Comparison of ENCODE assay signal across 19 cellular contexts in the genomic region with DNA sequence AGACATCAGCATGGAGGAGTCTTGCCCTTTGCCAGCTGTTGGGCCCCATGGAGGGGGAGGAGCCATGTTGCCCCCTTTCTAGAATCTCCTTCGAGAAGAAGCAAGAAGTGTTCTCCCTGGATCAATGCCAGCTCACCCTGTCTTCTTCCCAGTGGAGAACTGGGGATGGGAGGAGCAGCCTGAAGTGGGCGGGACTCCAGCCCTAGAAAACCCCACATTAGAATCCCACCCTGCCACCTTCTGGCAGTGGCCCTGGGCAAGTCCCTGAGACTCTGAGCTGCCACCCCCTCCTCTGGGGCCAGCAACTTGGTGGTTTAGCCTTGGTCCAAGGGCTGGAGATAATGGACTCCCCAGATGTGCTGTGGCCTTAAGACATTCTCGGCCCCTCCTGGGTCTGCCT. TPM values are rescaled to one million over a fixed set of nuclear protein-coding genes. Genes with fewer than 3 reads are reported as not detected.
DNase-seq lines count a peak whose midpoint lies in the region; ATAC-seq, FAIRE-seq and TF ChIP-seq lines count a peak whose summit lies in the region.
"Had no signal": no experiment of that assay in that cellular context is flagged by ENCODE, and none has a peak within 500 bp of the region (broad histone marks: within the 10 kb centered on the region; RNA-seq: fewer than 3 reads in every experiment).

No MANE protein-coding gene starts in this region.

- no peaks in the 10 kb centered on the region for H3K9me2 ChIP-seq in GM23338 (ENCODE audit: insufficient read depth)

- no peak for FAIRE-seq in H1 (lab: Jason Lieb, UNC)
- FAIRE-seq: A549, D721Med, GM12878, GM18507 had no signal

- H4K5ac ChIP-seq in H9 (ENCODE audit: insufficient read length, low read depth, low read length) (no peak overlapping the region), H1 (ENCODE audit: insufficient read length, low read depth, low read length) (no peak overlapping the region)

- H3K27ac Mint-ChIP-seq in GM23338 = no peak overlapping the region
- no peak overlapping the region for H3K27ac Mint-ChIP-seq in H9
- no peak overlapping the region for H3K27ac Mint-ChIP-seq in neural progenitor cell
- H3K27ac Mint-ChIP-seq in T-cell = no peak overlapping the region
- H3K27ac Mint-ChIP-seq: CD14-positive monocyte; CD8-positive, alpha-beta T cell had no signal

- peaks cover 31% of the 10 kb centered on the region; the same call in 1 of the 2 replicates for H3K27me3 ChIP-seq in GM23338 (ENCODE audit: insufficient read depth)
- H3K27me3 ChIP-seq in H9 (ENCODE audit: insufficient read depth, low read length) = peaks cover 2% of the 10 kb centered on the region; the same call in 1 of the 2 replicates
- peaks cover 0 to 23% (median 11%) of the 10 kb centered on the region in 4 experiments; a peak in 6 of 7 replicates for H3K27me3 ChIP-seq in H1 (replicated peaks in 1 of 4; ENCODE audit: control insufficient read depth in 3 of 4, extremely low read depth in 1 of 4, insufficient read depth in 3 of 4, low read length in 3 of 4)
- H3K27me3 ChIP-seq in neural progenitor cell = peaks cover 40% of the 10 kb centered on the region

- H3K9me3 ChIP-seq in H9 (ENCODE audit: control insufficient read depth, low read depth, low read length) (no peaks in the 10 kb centered on the region), H1 (ENCODE audit: insufficient read depth in 2 of 2, low read depth in 1 of 2, low read length in 1 of 2) (0 out of 4 replicates have a peak, but pooled peaks cover 0 to 2% of the 10 kb centered on the region in 2 experiments), neural progenitor cell (ENCODE audit: low read depth) (no peaks in the 10 kb centered on the region)
- H3K9me3 ChIP-seq: A549 had no signal

- H3K36me3 Mint-ChIP-seq in GM23338 (ENCODE audit: low read depth) = no peaks in the 10 kb centered on the region
- peaks cover 0 to 4% (median 0%) of the 10 kb centered on the region in 3 experiments; a peak in 1 of 7 replicates for H3K36me3 Mint-ChIP-seq in H9 (ENCODE audit: insufficient read depth in 1 of 3, low read depth in 3 of 3)
- peaks cover 1% of the 10 kb centered on the region for H3K36me3 Mint-ChIP-seq in neural progenitor cell
- H3K36me3 Mint-ChIP-seq in T-cell = no peaks in the 10 kb centered on the region
- H3K36me3 Mint-ChIP-seq: CD14-positive monocyte; CD8-positive, alpha-beta T cell had no signal

- H3K4ac ChIP-seq in H9 (ENCODE audit: low read depth, low read length) (no peak overlapping the region), H1 (replicated peaks; ENCODE audit: insufficient read length, low read depth, low read length) (no peak overlapping the region)

- H2BK5ac ChIP-seq in H9 (ENCODE audit: insufficient read length, low read length) (no peak overlapping the region), H1 (ENCODE audit: low read depth, low read length) (no peak overlapping the region)

- CTCF ChIA-PET in H1 (lab: Charles Lee; ENCODE audit: partially characterized antibody) (interaction anchor here (0.6 to 12.3 kb wide), 28 partner anchors 8 to 1316 kb away, joined by 3 to 207 read pairs (median 6); no protein-coding TSS in a partner anchor), T-cell (lab: Charles Lee) (interaction anchor here in 1 of 2 donors (1.8 kb wide), 1 partner anchor 86 kb away, joined by 16 read pairs; no protein-coding TSS in a partner anchor)

- H3K79me2 ChIP-seq in GM23338 (replicated peaks; ENCODE audit: insufficient read depth) = no peaks in the 10 kb centered on the region
- H3K79me2 ChIP-seq in H9 (ENCODE audit: insufficient read depth, low read length) = no peaks in the 10 kb centered on the region
- no peaks in the 10 kb centered on the region for H3K79me2 ChIP-seq in H1 (ENCODE audit: control insufficient read depth in 1 of 2, insufficient read depth in 2 of 2, low read length in 2 of 2)
- no peaks in the 10 kb centered on the region for H3K79me2 ChIP-seq in neural progenitor cell (ENCODE audit: low read depth)

- H3K9me3 Mint-ChIP-seq in GM23338 = no peaks in the 10 kb centered on the region
- H3K9me3 Mint-ChIP-seq in H9 = peaks cover 0 to 3% of the 10 kb centered on the region in 2 experiments; a peak in 1 of 5 replicates
- H3K9me3 Mint-ChIP-seq in neural progenitor cell = no peaks in the 10 kb centered on the region
- H3K9me3 Mint-ChIP-seq in T-cell = no peaks in the 10 kb centered on the region
- H3K9me3 Mint-ChIP-seq: CD8-positive, alpha-beta T cell had no signal

- H3K36me3 ChIP-seq in GM23338 (ENCODE audit: insufficient read depth) (no peaks in the 10 kb centered on the region), H1 (ENCODE audit: control insufficient read depth in 2 of 4, insufficient read depth in 4 of 4, low read length in 3 of 4) (no peaks in the 10 kb centered on the region), neural progenitor cell (no peaks in the 10 kb centered on the region)

- H3K23me2 ChIP-seq in H9 (ENCODE audit: insufficient read length, low read depth, low read length, poor library complexity, severe bottlenecking) = no peaks in the 10 kb centered on the region
- H3K23me2 ChIP-seq in H1 (ENCODE audit: low read depth, low read length) = no peaks in the 10 kb centered on the region

- no CpG with 5 or more reads among the region's 3 CpGs for WGBS in H9 (ENCODE audit: extremely low coverage, insufficient read length, low lambda C conversion rate)
- WGBS in H1 (ENCODE audit: extremely low coverage in 1 of 2, insufficient coverage in 1 of 2, insufficient read length in 1 of 2, insufficient replicate concordance in 2 of 2, low coverage in 1 of 2, low lambda C conversion rate in 2 of 2, missing lambda C conversion rate in 1 of 2), 2 experiments = 63% methylated on average over 3 of the region's 3 CpGs; no CpG with 5 or more reads in 1 of the 2 experiments

- H4K20me1 ChIP-seq in GM23338 (replicated peaks; ENCODE audit: insufficient read depth) (no peaks in the 10 kb centered on the region), H9 (ENCODE audit: control insufficient read depth, insufficient read depth, insufficient read length) (no peaks in the 10 kb centered on the region), H1 (replicated peaks in 1 of 2; ENCODE audit: control insufficient read depth in 1 of 2, insufficient read depth in 2 of 2, low read length in 2 of 2) (no peaks in the 10 kb centered on the region), neural progenitor cell (ENCODE audit: low read depth) (no peaks in the 10 kb centered on the region)

- no peak overlapping the region for H3K18ac ChIP-seq in H9 (ENCODE audit: insufficient read length, low read depth, low read length)
- H3K18ac ChIP-seq in H1 (ENCODE audit: extremely low read depth, low read length) = no peak overlapping the region

- H3K14ac ChIP-seq in H9 (ENCODE audit: insufficient read depth, low read length) (no peak overlapping the region), H1 (ENCODE audit: insufficient read length) (no peak overlapping the region)

- peaks cover 3% of the 10 kb centered on the region for H3K4me1 Mint-ChIP-seq in GM23338
- peaks cover 2 to 6% of the 10 kb centered on the region in 2 experiments for H3K4me1 Mint-ChIP-seq in H9
- H3K4me1 Mint-ChIP-seq in neural progenitor cell = peaks cover 9% of the 10 kb centered on the region
- H3K4me1 Mint-ChIP-seq in T-cell = peaks cover 0 to 4% (median 0%) of the 10 kb centered on the region in 3 donors
- H3K4me1 Mint-ChIP-seq: CD14-positive monocyte had no signal

- H2AFZ ChIP-seq in GM23338 = no peak overlapping the region
- H2AFZ ChIP-seq in H9 (ENCODE audit: low read length) = no peak overlapping the region
- no peak overlapping the region for H2AFZ ChIP-seq in H1 (ENCODE audit: low read length)
- H2AFZ ChIP-seq in neural progenitor cell (replicated peaks) = no peak overlapping the region

- peak; percentile 32 for DNase-seq in GM23338 (ENCODE audit: low spot score)
- DNase-seq in H9 = peak; percentile 63
- no peak for DNase-seq in H1 (ENCODE audit: low read depth in 1 of 2, low spot score in 2 of 2)
- DNase-seq in neural progenitor cell (ENCODE audit: low spot score) = no peak
- no peak for DNase-seq in GF-D8 (lab: John Stamatoyannopoulos, UW)
- no peak for DNase-seq in T-cell
- no peak for DNase-seq in ureter (ENCODE audit: low spot score)
- DNase-seq: CD8-positive, alpha-beta T cell; COR-L47; DMS53; GOT3; IMR-90; KG1 had no signal

- no peak overlapping the region for H2BK20ac ChIP-seq in H9 (ENCODE audit: low read depth, low read length, poor library complexity, severe bottlenecking)
- no peak overlapping the region for H2BK20ac ChIP-seq in H1 (ENCODE audit: low read length)

- H2BK15ac ChIP-seq in H9 (ENCODE audit: low read depth, low read length) (no peak overlapping the region), H1 (ENCODE audit: low read length) (no peak overlapping the region)

- H3F3A ChIP-seq in GM23338 (replicated peaks; ENCODE audit: low read depth) (0 out of 2 replicates have a peak, but pooled peaks cover 2% of the 10 kb centered on the region), neural progenitor cell (ENCODE audit: low read depth) (peaks cover 4% of the 10 kb centered on the region)

- no peaks in the 10 kb centered on the region for H3K79me1 ChIP-seq in H9 (ENCODE audit: insufficient read depth, low read depth, low read length, poor library complexity, severe bottlenecking)
- no peaks in the 10 kb centered on the region for H3K79me1 ChIP-seq in H1 (ENCODE audit: low read depth, low read length)

- no peak overlapping the region for H3T11ph ChIP-seq in H9 (ENCODE audit: low read length)

- H4K8ac ChIP-seq in H9 (replicated peaks; ENCODE audit: insufficient read length, low read depth, low read length) (no peak overlapping the region), H1 (ENCODE audit: extremely low read depth, insufficient read depth, low read length) (peak overlapping the region; percentile 14; the same call in 1 of the 2 replicates)

- TF ChIP-seq CTCF in GM23338 (conservative IDR thresholded peaks at IDR 0.05; ENCODE audit: low read depth in 2 of 2) (peak in 1 of 2 experiments; percentile 47; a peak in 2 of 4 replicates), H9 (conservative IDR thresholded peaks at IDR 0.05) (no peak), H1 (IDR thresholded peaks at IDR 0.05; ENCODE audit: control extremely low read depth in 1 of 3, insufficient read depth in 1 of 3, low read depth in 1 of 3, low read length in 3 of 3) (peak; percentile 1 to 26 (median 4); a peak in 2 of 4 replicates), neural progenitor cell (IDR thresholded peaks at IDR 0.05) (peak; percentile 9)

- H3K27ac ChIP-seq in GM23338 (ENCODE audit: low read depth) = no peak overlapping the region
- no peak overlapping the region for H3K27ac ChIP-seq in H9 (ENCODE audit: insufficient read length, low read depth, low read length)
- no peak overlapping the region for H3K27ac ChIP-seq in H1 (ENCODE audit: low read depth, low read length)
- no peak overlapping the region for H3K27ac ChIP-seq in neural progenitor cell
- H3K27ac ChIP-seq: A549 had no signal

- ATAC-seq in GM23338 (peak; percentile 47), T-cell (replicated peaks in 1 of 4) (no peak)
- ATAC-seq: A549; CD8-positive, alpha-beta T cell; GM12878 had no signal

- H3K4me2 ChIP-seq in GM23338 (no peak overlapping the region), H9 (ENCODE audit: insufficient read depth, insufficient read length, low read length) (no peak overlapping the region), H1 (ENCODE audit: insufficient read depth in 1 of 2, low read depth in 2 of 2, low read length in 2 of 2) (no peak overlapping the region), neural progenitor cell (no peak overlapping the region)
- H3K4me2 ChIP-seq: A549 had no signal

- no peak overlapping the region for H3K4me3 Mint-ChIP-seq in GM23338
- no peak overlapping the region for H3K4me3 Mint-ChIP-seq in H9
- H3K4me3 Mint-ChIP-seq in neural progenitor cell = no peak overlapping the region
- no peak overlapping the region for H3K4me3 Mint-ChIP-seq in T-cell
- H3K4me3 Mint-ChIP-seq: CD14-positive monocyte; CD8-positive, alpha-beta T cell had no signal

- H3K4me3 ChIP-seq in GM23338 (no peak overlapping the region), H1 (ENCODE audit: extremely low read depth in 1 of 4, insufficient read depth in 2 of 4, low read depth in 3 of 4, low read length in 4 of 4) (no peak overlapping the region), neural progenitor cell (no peak overlapping the region)
- H3K4me3 ChIP-seq: A549, GM12878 had no signal

- H2BK120ac ChIP-seq in H9 (ENCODE audit: low read depth, low read length, poor library complexity, severe bottlenecking) = no peak overlapping the region
- H2BK120ac ChIP-seq in H1 (replicated peaks; ENCODE audit: low read depth, low read length) = no peak overlapping the region

- H3K27me3 Mint-ChIP-seq in GM23338 (ENCODE audit: insufficient read depth, low read depth, poor library complexity) (peaks cover 22% of the 10 kb centered on the region), H9 (ENCODE audit: low read depth) (peaks cover 77% of the 10 kb centered on the region), neural progenitor cell (ENCODE audit: insufficient read depth, low read depth) (peaks cover 9% of the 10 kb centered on the region), T-cell (peaks cover 10 to 27% of the 10 kb centered on the region in 2 donors)

- H3K9ac ChIP-seq in H9 (ENCODE audit: extremely low read depth, insufficient read length, low read length) (no peak overlapping the region), H1 (replicated peaks in 1 of 4; ENCODE audit: extremely low read depth in 1 of 4, low read depth in 3 of 4, low read length in 3 of 4) (no peak overlapping the region), neural progenitor cell (no peak overlapping the region)

- H4K91ac ChIP-seq in H9 (ENCODE audit: insufficient read length, low read depth, low read length) (no peak overlapping the region), H1 (replicated peaks; ENCODE audit: insufficient read length, low read length) (no peak overlapping the region)

- H3K23ac ChIP-seq in H9 (ENCODE audit: insufficient read length, low read depth, low read length) = no peak overlapping the region
- no peak overlapping the region for H3K23ac ChIP-seq in H1 (ENCODE audit: insufficient read length)

- no peak overlapping the region for H3K56ac ChIP-seq in H9 (ENCODE audit: insufficient read length, low read depth, low read length)
- no peak overlapping the region for H3K56ac ChIP-seq in H1 (replicated peaks; ENCODE audit: insufficient read length, low read depth, low read length)

- TF ChIP-seq EP300 in H1 (IDR thresholded peaks at IDR 0.05; ENCODE audit: borderline replicate concordance in 1 of 2, low read depth in 2 of 2, low read length in 2 of 2) = no peak

- H2BK12ac ChIP-seq in H9 (ENCODE audit: insufficient read length, low read depth, low read length) (no peak overlapping the region), H1 (ENCODE audit: low read depth, low read length) (no peak overlapping the region)

- no peak overlapping the region for H2AK5ac ChIP-seq in H9 (ENCODE audit: insufficient read length, low read length)
- H2AK5ac ChIP-seq in H1 (ENCODE audit: low read depth, low read length) = no peak overlapping the region

- no peak for TF ChIP-seq POLR2A in H1 (IDR thresholded peaks at IDR 0.05; ENCODE audit: control extremely low read depth in 1 of 2, low read depth in 2 of 2, low read length in 2 of 2)

- POLR2A ChIA-PET in H1 (lab: Charles Lee; ENCODE audit: partially characterized antibody) (interaction anchor here (1.0 to 1.7 kb wide), 2 partner anchors 10 to 16 kb away, joined by 3 to 5 read pairs; no protein-coding TSS in a partner anchor), T-cell (lab: Charles Lee) (no interaction called here)

- peaks cover 5% of the 10 kb centered on the region for H3K4me1 ChIP-seq in GM23338 (ENCODE audit: insufficient read depth)
- no peaks in the 10 kb centered on the region for H3K4me1 ChIP-seq in H9 (ENCODE audit: insufficient read depth, low read length)
- H3K4me1 ChIP-seq in H1 (replicated peaks in 1 of 4; ENCODE audit: control insufficient read depth in 3 of 4, insufficient read depth in 4 of 4, low read length in 3 of 4) = peaks cover 0 to 3% (median 1%) of the 10 kb centered on the region in 4 experiments; a peak in 4 of 7 replicates
- peaks cover under 1% of the 10 kb centered on the region for H3K4me1 ChIP-seq in neural progenitor cell
- H3K4me1 ChIP-seq: A549 had no signal

- TF ChIP-seq RAD21 in H1 (IDR thresholded peaks at IDR 0.05 in 1 of 2, conservative IDR thresholded peaks at IDR 0.05 in 1 of 2; ENCODE audit: low read depth in 2 of 2, low read length in 2 of 2) = peak; percentile 32 to 33; a peak in 2 of 4 replicates

RNA-seq across cellular contexts. Expression of gene PAX7, which starts 51.7 kb away (rescaled TPM):
- 0.03 TPM in 1 of 2 replicates, not detected in the other for total RNA-seq in GM23338 (2014; rRNA removed; shearing (Covaris generic))
- not detected in 2 replicates for polyA plus RNA-seq in GM23338 (2016; fragmentation: Nextera tagmentation; extraction: Ambion mirVana)
- total RNA-seq in H9 (2021) = 0.09 and 0.15 TPM in 2 replicates
- not detected in 2 replicates for total RNA-seq in H1 (2021; fragmentation: NEBNext Ultra II Directional; extraction: Animal tissue kit (Norgen Biotek cat#: 25700))
- polyA plus RNA-seq in H1 (2011; rRNA removed) = 0.02 TPM in 1 of 2 replicates, not detected in the other
- 0.03 TPM for polyA plus RNA-seq in H1 (2011; cell fraction: cytosol; rRNA removed)
- polyA plus RNA-seq in H1 (2011; cell fraction: nucleus; rRNA removed) = 0.03 TPM
- polyA plus RNA-seq in H1 (2012, experiment 1 of 2) = 0.03 to 0.08 TPM in 2 of 4 replicates, not detected in the others
- polyA plus RNA-seq in H1 (2012, experiment 2 of 2) = 0.07 TPM
- polyA plus RNA-seq in H1 (2013, experiment 1 of 2) = 0.02 TPM
- 0.02 TPM for polyA plus RNA-seq in H1 (2013, experiment 2 of 2)
- 0.13 TPM in 1 of 2 replicates, not detected in the other for polyA minus RNA-seq in H1 (2011; rRNA and poly(A)+ RNA removed)
- polyA minus RNA-seq in H1 (2011; cell fraction: cytosol; rRNA and poly(A)+ RNA removed) = not detected
- polyA minus RNA-seq in H1 (2011; cell fraction: nucleus; rRNA and poly(A)+ RNA removed) = 0.40 TPM
- total RNA-seq in neural progenitor cell (ENCODE audit: low replicate concordance) = 0.06 and 0.46 TPM in 2 replicates
- total RNA-seq in T-cell = not detected
- total RNA-seq in ureter = not detected
- total RNA-seq: CD8-positive, alpha-beta T cell; GM12878; IMR-90 had no signal
- polyA plus RNA-seq: BJ, CD14-positive monocyte, GM12878, IMR-90 had no signal

Comparison
In these comparisons a context has a peak if more than half of its experiments do, and no peak if none do; other contexts are left out.
1. DNase-seq: peak in GM23338 (single experiment) and H9 (single experiment); none in H1 (0 of 2), neural progenitor cell (single experiment), GF-D8 (single experiment), T-cell (0 of 34) and ureter (single experiment).